In the genomic region with DNA sequence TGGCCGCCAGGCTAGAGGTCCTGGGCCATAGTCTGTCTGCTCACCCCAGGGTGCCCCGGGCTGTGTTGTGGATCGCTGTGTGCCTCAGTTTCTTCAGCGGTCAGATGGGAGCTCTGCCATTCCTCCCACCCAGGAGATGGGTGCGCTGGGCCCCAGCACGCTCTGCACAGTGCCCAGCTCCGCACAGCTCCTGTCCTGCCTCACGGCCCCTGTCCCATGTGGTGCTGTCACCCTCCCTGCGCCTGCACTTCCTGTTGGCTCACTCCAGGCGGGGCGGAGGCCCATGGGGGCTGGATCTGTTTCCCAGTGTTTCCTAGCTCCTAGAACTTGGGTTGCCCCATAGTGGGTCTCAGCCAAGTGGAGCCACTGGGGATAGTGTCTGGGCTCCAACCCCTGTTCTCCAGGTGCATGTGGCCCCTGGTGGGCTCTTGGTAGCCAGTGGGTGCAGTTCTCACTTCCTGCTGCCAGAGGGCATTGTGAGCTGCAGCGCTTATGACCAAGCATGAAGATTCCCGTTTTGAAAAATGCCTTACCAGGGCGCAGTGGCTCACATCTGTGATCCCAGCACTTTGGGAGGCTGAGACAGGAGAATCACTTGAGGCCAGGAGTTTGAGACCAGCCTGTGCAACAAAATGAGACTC, we compare ENCODE assay signal across 8 cellular contexts.
DNase-seq lines count a peak whose midpoint lies in the region; ATAC-seq, FAIRE-seq and TF ChIP-seq lines count a peak whose summit lies in the region.

No MANE protein-coding gene starts in this region.

- no peak overlapping the region for H2BK5ac ChIP-seq in H9 (ENCODE audit: insufficient read length, low read length)

- H3K79me1 ChIP-seq in H9 (ENCODE audit: insufficient read depth, low read depth, low read length, poor library complexity, severe bottlenecking), result no peaks in the 10 kb centered on the region

- no peak overlapping the region for H3K56ac ChIP-seq in H9 (ENCODE audit: insufficient read length, low read depth, low read length)

- H3K23me2 ChIP-seq in H9 (ENCODE audit: insufficient read length, low read depth, low read length, poor library complexity, severe bottlenecking), result no peaks in the 10 kb centered on the region

- no peak overlapping the region for H4K5ac ChIP-seq in H9 (ENCODE audit: insufficient read length, low read depth, low read length)

- peaks cover 4 to 47% (median 37%) of the 10 kb centered on the region in 3 experiments for H3K36me3 Mint-ChIP-seq in H9 (ENCODE audit: insufficient read depth in 1 of 3, low read depth in 3 of 3)
- peaks cover 54% of the 10 kb centered on the region for H3K36me3 Mint-ChIP-seq in stimulated activated memory B cell treated with anti-CD40 and anti-IgM and Interleukin-4, amounts not matched to agents 10 μg/mL and 1 μg/mL and 100 μg/mL, for 72 hours

- peak; percentile 69 for TF ChIP-seq CTCF in H9 (conservative IDR thresholded peaks at IDR 0.05)
- TF ChIP-seq CTCF in WERI-Rb-1 (IDR thresholded peaks at IDR 0.05; ENCODE audit: low read depth, low read length), result peak; percentile 74
- TF ChIP-seq CTCF in keratinocyte (optimal IDR thresholded peaks at IDR 0.05 in 1 of 3, IDR thresholded peaks at IDR 0.05 in 1 of 3, conservative IDR thresholded peaks at IDR 0.05 in 1 of 3; ENCODE audit: extremely low read depth in 1 of 3, insufficient read depth in 2 of 3, low read length in 3 of 3), result peak; percentile 63 to 72 (median 66)

- no peak overlapping the region for H3K4me3 Mint-ChIP-seq in H9
- H3K4me3 Mint-ChIP-seq in stimulated activated memory B cell treated with anti-CD40 and anti-IgM and Interleukin-4, amounts not matched to agents 10 μg/mL and 1 μg/mL and 100 μg/mL, for 72 hours, result no peak overlapping the region

- H3K27ac ChIP-seq in H9 (ENCODE audit: insufficient read length, low read depth, low read length), result no peak overlapping the region
- H3K27ac ChIP-seq in WERI-Rb-1, result no peak overlapping the region
- H3K27ac ChIP-seq in keratinocyte (ENCODE audit: control insufficient read depth, insufficient read depth, low read length), result no peak overlapping the region

- no peak for FAIRE-seq in keratinocyte (lab: Jason Lieb, UNC)

- no peak overlapping the region for H3K23ac ChIP-seq in H9 (ENCODE audit: insufficient read length, low read depth, low read length)

- H3K4me3 ChIP-seq in WERI-Rb-1 (ENCODE audit: low read depth, low read length) (no peak overlapping the region), keratinocyte (ENCODE audit: control insufficient read depth in 2 of 3, extremely low read depth in 1 of 3, insufficient read depth in 2 of 3, low read depth in 1 of 3, low read length in 3 of 3) (no peak overlapping the region)

- no peaks in the 10 kb centered on the region for H3K27me3 Mint-ChIP-seq in H9 (ENCODE audit: low read depth)
- no peaks in the 10 kb centered on the region for H3K27me3 Mint-ChIP-seq in stimulated activated memory B cell treated with anti-CD40 and anti-IgM and Interleukin-4, amounts not matched to agents 10 μg/mL and 1 μg/mL and 100 μg/mL, for 72 hours

- peak; percentile 18 for DNase-seq in CD1c-positive myeloid dendritic cell (ENCODE audit: extremely low spot score)
- peak; percentile 56 for DNase-seq in H9
- peak; percentile 47 for DNase-seq in WERI-Rb-1
- no peak for DNase-seq in keratinocyte (ENCODE audit: low read depth, low spot score)
- no peak for DNase-seq in DMS153 treated with DMSO at 0.1 percent for 48 hours (lab: John Stamatoyannopoulos, UW; ENCODE audit: unreplicated experiment)
- no peak for DNase-seq in effector CD4-positive, alpha-beta T cell

- H3K4me1 ChIP-seq in H9 (ENCODE audit: insufficient read depth, low read length), result no peaks in the 10 kb centered on the region
- H3K4me1 ChIP-seq in keratinocyte (ENCODE audit: control insufficient read depth, extremely low read depth, insufficient read depth, low read length), result peaks cover 36% of the 10 kb centered on the region

- no peak overlapping the region for H2BK12ac ChIP-seq in H9 (ENCODE audit: insufficient read length, low read depth, low read length)

- H3T11ph ChIP-seq in H9 (ENCODE audit: low read length), result no peak overlapping the region

- H3K79me2 ChIP-seq in H9 (ENCODE audit: insufficient read depth, low read length) (no peaks in the 10 kb centered on the region), keratinocyte (ENCODE audit: control insufficient read depth, insufficient read depth, low read length) (no peaks in the 10 kb centered on the region)

- H3K9me3 ChIP-seq in H9 (ENCODE audit: control insufficient read depth, low read depth, low read length) (no peaks in the 10 kb centered on the region), WERI-Rb-1 (ENCODE audit: severe bottlenecking) (no peaks in the 10 kb centered on the region), keratinocyte (ENCODE audit: control insufficient read depth, low read depth, low read length) (no peaks in the 10 kb centered on the region)

- no peak overlapping the region for H2AK5ac ChIP-seq in H9 (ENCODE audit: insufficient read length, low read length)

- H3K9me3 Mint-ChIP-seq in H9, result no peaks in the 10 kb centered on the region
- no peaks in the 10 kb centered on the region for H3K9me3 Mint-ChIP-seq in stimulated activated memory B cell treated with anti-CD40 and anti-IgM and Interleukin-4, amounts not matched to agents 10 μg/mL and 1 μg/mL and 100 μg/mL, for 72 hours

- no CpG with 5 or more reads among the region's 14 CpGs for WGBS in H9 (ENCODE audit: extremely low coverage, insufficient read length, low lambda C conversion rate)

- H4K8ac ChIP-seq in H9 (replicated peaks; ENCODE audit: insufficient read length, low read depth, low read length), result no peak overlapping the region

- no peak overlapping the region for H3K18ac ChIP-seq in H9 (ENCODE audit: insufficient read length, low read depth, low read length)

- peaks cover 68% of the 10 kb centered on the region for H3K36me3 ChIP-seq in WERI-Rb-1
- peaks cover 6 to 16% of the 10 kb centered on the region in 2 experiments for H3K36me3 ChIP-seq in keratinocyte (ENCODE audit: control insufficient read depth in 2 of 2, extremely low read depth in 1 of 2, insufficient read depth in 2 of 2, low read length in 2 of 2)

- dilution Hi-C loops in keratinocyte (cut with MboI; ENCODE audit: extremely low pct_ligation_motif_present, low sequenced_read_pairs), result no loop called here

- no peak overlapping the region for H3K14ac ChIP-seq in H9 (ENCODE audit: insufficient read depth, low read length)

- peak overlapping the region in 1 of 3 experiments; percentile 14; a peak in 1 of 7 replicates for H3K27ac Mint-ChIP-seq in H9
- no peak overlapping the region for H3K27ac Mint-ChIP-seq in stimulated activated memory B cell treated with anti-CD40 and anti-IgM and Interleukin-4, amounts not matched to agents 10 μg/mL and 1 μg/mL and 100 μg/mL, for 72 hours

- H3K9ac ChIP-seq in H9 (ENCODE audit: extremely low read depth, insufficient read length, low read length) (no peak overlapping the region), keratinocyte (ENCODE audit: control insufficient read depth, extremely low read depth, insufficient read depth, low read length) (no peak overlapping the region)

- ATAC-seq in HG03457 (IDR thresholded peaks at IDR 0.05; ENCODE audit: unreplicated experiment), result no peak
- ATAC-seq in stimulated activated memory B cell treated with anti-CD40 and anti-IgM and Interleukin-4, amounts not matched to agents 10 μg/mL and 1 μg/mL and 100 μg/mL, for 72 hours, result no peak

- H2BK120ac ChIP-seq in H9 (ENCODE audit: low read depth, low read length, poor library complexity, severe bottlenecking), result no peak overlapping the region

- H4K20me1 ChIP-seq in H9 (ENCODE audit: control insufficient read depth, insufficient read depth, insufficient read length) (no peaks in the 10 kb centered on the region), keratinocyte (ENCODE audit: control insufficient read depth, extremely low read depth, insufficient read depth, low read length) (peaks cover 27% of the 10 kb centered on the region)

- H3K4ac ChIP-seq in H9 (ENCODE audit: low read depth, low read length), result no peak overlapping the region

- H4K91ac ChIP-seq in H9 (ENCODE audit: insufficient read length, low read depth, low read length), result no peak overlapping the region

- no peak overlapping the region for H2BK20ac ChIP-seq in H9 (ENCODE audit: low read depth, low read length, poor library complexity, severe bottlenecking)

- H2AFZ ChIP-seq in H9 (ENCODE audit: low read length), result no peak overlapping the region
- H2AFZ ChIP-seq in keratinocyte (ENCODE audit: control insufficient read depth, low read length), result no peak overlapping the region

- peaks cover 0 to 12% of the 10 kb centered on the region in 2 experiments; a peak in 1 of 4 replicates for H3K4me1 Mint-ChIP-seq in H9
- peaks cover 6% of the 10 kb centered on the region for H3K4me1 Mint-ChIP-seq in stimulated activated memory B cell treated with anti-CD40 and anti-IgM and Interleukin-4, amounts not matched to agents 10 μg/mL and 1 μg/mL and 100 μg/mL, for 72 hours

- no peaks in the 10 kb centered on the region for H3K27me3 ChIP-seq in H9 (ENCODE audit: insufficient read depth, low read length)
- H3K27me3 ChIP-seq in WERI-Rb-1 (ENCODE audit: insufficient read depth, low read depth, severe bottlenecking), result no peaks in the 10 kb centered on the region
- H3K27me3 ChIP-seq in keratinocyte (ENCODE audit: control insufficient read depth, extremely low read depth, insufficient read depth, low read length), result no peaks in the 10 kb centered on the region

- H3K4me2 ChIP-seq in H9 (ENCODE audit: insufficient read depth, insufficient read length, low read length) (no peak overlapping the region), keratinocyte (ENCODE audit: control insufficient read depth, extremely low read depth, insufficient read depth, low read depth, low read length) (no peak overlapping the region)

- no peaks in the 10 kb centered on the region for H3K9me1 ChIP-seq in keratinocyte (ENCODE audit: control insufficient read depth, extremely low read depth, insufficient read depth, low read length)

- no peak overlapping the region for H2BK15ac ChIP-seq in H9 (ENCODE audit: low read depth, low read length)

Comparison
In these comparisons a context has a peak if more than half of its experiments do, and no peak if none do; other contexts are left out.
1. DNase-seq: peak in CD1c-positive myeloid dendritic cell (single experiment), H9 (single experiment) and WERI-Rb-1 (single experiment); none in keratinocyte (single experiment), DMS153 treated with DMSO at 0.1 percent for 48 hours (single experiment) and effector CD4-positive, alpha-beta T cell (single experiment).
2. Peak in every context shown above with its lines, with median percentiles within 50 percentile points of each other: CTCF ChIP-seq.